ENCODE assay signal across 35 cellular contexts in genomic region chr1:88407248-88407647, GRCh38.
DNase-seq lines count a peak whose midpoint lies in the region; ATAC-seq, FAIRE-seq and TF ChIP-seq lines count a peak whose summit lies in the region.
"Had no signal": no experiment of that assay in that cellular context is flagged by ENCODE, and none has a peak within 500 bp of the region (broad histone marks: within the 10 kb centered on the region; RNA-seq: fewer than 3 reads in every experiment).

No MANE protein-coding gene starts in this region.

- H3K36me3 Mint-ChIP-seq in nephron progenitor cell (ENCODE audit: low read depth), result peaks cover 6% of the 10 kb centered on the region
- H3K36me3 Mint-ChIP-seq: CD14-positive monocyte; CD4-positive, alpha-beta memory T cell; CD4-positive, CD25-positive, alpha-beta regulatory T cell; CD8-positive, alpha-beta memory T cell; CD8-positive, alpha-beta T cell had no signal

- H3K36me3 ChIP-seq in HEK293 (ENCODE audit: control insufficient read depth in 2 of 2, insufficient read depth in 1 of 2, low read length in 2 of 2) (no peaks in the 10 kb centered on the region), K562 (ENCODE audit: control insufficient read depth, insufficient read depth, low read length) (no peaks in the 10 kb centered on the region)
- H3K36me3 ChIP-seq: BE2C; BLaER1; BLaER1 treated with 17β-estradiol and CSF1 and Interleukin-3, amounts not matched to agents 10 nM and 100 nM had no signal

- DNase-seq in K562 (ENCODE audit: extremely low read depth in 1 of 4, low spot score in 3 of 4) (no peak), nephron progenitor cell (no peak), AG08396 (ENCODE audit: low spot score) (no peak)
- no peak for DNase-seq in stimulated activated naive CD8-positive, alpha-beta T cell treated with anti-CD3 and anti-CD28 coated beads, Interleukin-15, amount 100 ng/mL, for 72 hours
- DNase-seq: 8988T; ACHN; AML-193; BE2C; C1 segment of cervical spinal cord; Caco-2; Calu3; CD4-positive, alpha-beta memory T cell; CD4-positive, alpha-beta T cell; CD4-positive, CD25-positive, alpha-beta regulatory T cell; CD8-positive, alpha-beta memory T cell; CD8-positive, alpha-beta T cell; COR-L47; DMS 273 treated with DMSO at 0.1 percent for 48 hours; DMS153; DMS53; DMS79; DMS79 treated with DMSO at 0.1 percent for 48 hours; DND-41; EL had no signal

- POLR2A ChIA-PET in HEK293 (lab: Yijun Ruan, JAX) (no interaction called here), K562 (lab: Yijun Ruan, JAX) (no interaction called here)

- in situ Hi-C loops in K562 (cut with MboI), result no loop called here

- no peaks in the 10 kb centered on the region for H3K27me3 Mint-ChIP-seq in nephron progenitor cell (ENCODE audit: low read depth, poor library complexity)
- H3K27me3 Mint-ChIP-seq in stimulated activated naive CD8-positive, alpha-beta T cell treated with anti-CD3 and anti-CD28 coated beads, Interleukin-15, amount 100 ng/mL, for 72 hours, result no peaks in the 10 kb centered on the region
- H3K27me3 Mint-ChIP-seq: B cell; CD4-positive, alpha-beta T cell; CD4-positive, CD25-positive, alpha-beta regulatory T cell; CD8-positive, alpha-beta memory T cell had no signal

- no peaks in the 10 kb centered on the region for H4K20me1 ChIP-seq in K562 (replicated peaks; ENCODE audit: control insufficient read depth, insufficient read depth, low read length)
- H4K20me1 ChIP-seq: BLaER1; BLaER1 treated with 17β-estradiol and CSF1 and Interleukin-3, amounts not matched to agents 10 nM and 100 nM had no signal

- no peak for TF ChIP-seq POLR2A in K562 (conservative IDR thresholded peaks at IDR 0.05)

- H3K4me3 Mint-ChIP-seq in nephron progenitor cell, result no peak overlapping the region
- H3K4me3 Mint-ChIP-seq in stimulated activated naive CD8-positive, alpha-beta T cell treated with anti-CD3 and anti-CD28 coated beads, Interleukin-15, amount 100 ng/mL, for 72 hours, result no peak overlapping the region
- H3K4me3 Mint-ChIP-seq: B cell; CD14-positive monocyte; CD4-positive, alpha-beta memory T cell; CD4-positive, alpha-beta T cell; CD4-positive, CD25-positive, alpha-beta regulatory T cell; CD8-positive, alpha-beta memory T cell; CD8-positive, alpha-beta T cell had no signal

- H3K9me1 ChIP-seq in K562 (ENCODE audit: control insufficient read depth, insufficient read depth, low read length), result no peaks in the 10 kb centered on the region

- no peak overlapping the region for H3K4me2 ChIP-seq in K562 (ENCODE audit: insufficient read depth, low read length)
- H3K4me2 ChIP-seq: A549; BLaER1; BLaER1 treated with 17β-estradiol and CSF1 and Interleukin-3, amounts not matched to agents 10 nM and 100 nM had no signal

- no peak for TF ChIP-seq EP300 in K562 (IDR thresholded peaks at IDR 0.05; ENCODE audit: low read length)

- TF ChIP-seq CTCF in HEK293 (tag by site-specific recombination; IDR thresholded peaks at IDR 0.05), result no peak
- TF ChIP-seq CTCF in K562 (IDR thresholded peaks at IDR 0.05 in 2 of 3, conservative IDR thresholded peaks at IDR 0.05 in 1 of 3; ENCODE audit: insufficient read depth in 2 of 3, low read depth in 1 of 3, low read length in 3 of 3), result no peak
- no peak for TF ChIP-seq CTCF in nephron progenitor cell (IDR thresholded peaks at IDR 0.05)

- CTCF ChIA-PET in HEK293 (lab: Yijun Ruan, JAX) (no interaction called here), K562 (lab: Yijun Ruan, JAX; ENCODE audit: low intra/inter-chr PET ratio) (no interaction called here)

- no peak overlapping the region for H2AFZ ChIP-seq in K562 (ENCODE audit: low read depth, low read length)

- no peaks in the 10 kb centered on the region for H3K27me3 ChIP-seq in K562 (ENCODE audit: control insufficient read depth in 2 of 2, insufficient read depth in 2 of 2, low read length in 2 of 2)
- H3K27me3 ChIP-seq: BE2C; BLaER1; BLaER1 treated with 17β-estradiol and CSF1 and Interleukin-3, amounts not matched to agents 10 nM and 100 nM had no signal

- peaks cover 10% of the 10 kb centered on the region for H3K9me3 Mint-ChIP-seq in nephron progenitor cell
- peaks cover 0 to 5% of the 10 kb centered on the region in 2 donors for H3K9me3 Mint-ChIP-seq in stimulated activated naive CD8-positive, alpha-beta T cell treated with anti-CD3 and anti-CD28 coated beads, Interleukin-15, amount 100 ng/mL, for 72 hours

- no TSS peak for BruUV-seq in K562 (replicated peaks; lab: Mats Ljungman, UMichigan)

- no peak overlapping the region for H3K27ac ChIP-seq in HEK293 (ENCODE audit: extremely low read depth, low read depth, low read length)
- H3K27ac ChIP-seq in K562 (ENCODE audit: extremely low read depth, low read depth, low read length), result no peak overlapping the region
- H3K27ac ChIP-seq: 22Rv1; A549; BLaER1; BLaER1 treated with 17β-estradiol and CSF1 and Interleukin-3, amounts not matched to agents 10 nM and 100 nM; C4-2B had no signal

- no peaks in the 10 kb centered on the region for H3K4me1 ChIP-seq in HEK293 (ENCODE audit: control insufficient read depth, insufficient read depth, low read length)
- no peaks in the 10 kb centered on the region for H3K4me1 ChIP-seq in K562 (replicated peaks in 1 of 2; ENCODE audit: control insufficient read depth in 2 of 2, insufficient read depth in 2 of 2, low read length in 2 of 2)
- H3K4me1 ChIP-seq: A549; BE2C; BLaER1; BLaER1 treated with 17β-estradiol and CSF1 and Interleukin-3, amounts not matched to agents 10 nM and 100 nM; Caco-2 had no signal

- 0% methylated on average over 3 of the region's 3 CpGs for WGBS in K562 (ENCODE audit: insufficient coverage, low coverage, missing lambda C conversion rate)

- intact Hi-C loops in K562 (cut with micrococcal nuclease), result no loop called here

- H3K4me3 ChIP-seq in HEK293 (ENCODE audit: low read depth, low read length), result no peak overlapping the region
- H3K4me3 ChIP-seq in K562, result no peak overlapping the region
- H3K4me3 ChIP-seq: A549; BLaER1; BLaER1 treated with 17β-estradiol and CSF1 and Interleukin-3, amounts not matched to agents 10 nM and 100 nM had no signal

- ATAC-seq in K562, result no peak
- ATAC-seq in stimulated activated naive CD8-positive, alpha-beta T cell treated with anti-CD3 and anti-CD28 coated beads, Interleukin-15, amount 100 ng/mL, for 72 hours, result no peak
- no peak for ATAC-seq in HG02798 (IDR thresholded peaks at IDR 0.05; ENCODE audit: poor library complexity, unreplicated experiment)
- ATAC-seq: A549; CD8-positive, alpha-beta T cell had no signal

- H3K9me3 ChIP-seq in HEK293 (ENCODE audit: control insufficient read depth, insufficient read depth, low read depth, low read length) (no peaks in the 10 kb centered on the region), K562 (replicated peaks; ENCODE audit: control insufficient read depth, insufficient read depth, low read depth, low read length) (no peaks in the 10 kb centered on the region)
- H3K9me3 ChIP-seq: A549, BE2C, BLaER1, Caco-2 had no signal

- no peak for FAIRE-seq in K562 (lab: Jason Lieb, UNC)
- FAIRE-seq: A204.1, A549, D721Med had no signal

- H3K79me2 ChIP-seq in K562 (ENCODE audit: control insufficient read depth, insufficient read depth, low read length), result no peaks in the 10 kb centered on the region

- peak overlapping the region; percentile 26 for H3K27ac Mint-ChIP-seq in nephron progenitor cell
- no peak overlapping the region for H3K27ac Mint-ChIP-seq in stimulated activated naive CD8-positive, alpha-beta T cell treated with anti-CD3 and anti-CD28 coated beads, Interleukin-15, amount 100 ng/mL, for 72 hours
- H3K27ac Mint-ChIP-seq: B cell; CD14-positive monocyte; CD4-positive, alpha-beta memory T cell; CD4-positive, alpha-beta T cell; CD4-positive, CD25-positive, alpha-beta regulatory T cell; CD8-positive, alpha-beta memory T cell; CD8-positive, alpha-beta T cell had no signal

- no peak overlapping the region for H3K9ac ChIP-seq in K562 (ENCODE audit: insufficient read depth in 1 of 2, low read depth in 2 of 2, low read length in 2 of 2)
- H3K9ac ChIP-seq: BLaER1; BLaER1 treated with 17β-estradiol and CSF1 and Interleukin-3, amounts not matched to agents 10 nM and 100 nM had no signal

- no peak for TF ChIP-seq RAD21 in K562 (CRISPR knock-in tag; conservative IDR thresholded peaks at IDR 0.05 in 1 of 2, IDR thresholded peaks at IDR 0.05 in 1 of 2)

- H3K4me1 Mint-ChIP-seq in nephron progenitor cell, result peaks cover 3% of the 10 kb centered on the region
- H3K4me1 Mint-ChIP-seq in stimulated activated naive CD8-positive, alpha-beta T cell treated with anti-CD3 and anti-CD28 coated beads, Interleukin-15, amount 100 ng/mL, for 72 hours, result no peaks in the 10 kb centered on the region
- H3K4me1 Mint-ChIP-seq: B cell; CD14-positive monocyte; CD4-positive, alpha-beta memory T cell; CD4-positive, CD25-positive, alpha-beta regulatory T cell; CD8-positive, alpha-beta memory T cell had no signal

TF ChIP-seq in HEK293, 187 proteins besides CTCF, POLR2A, EP300 and RAD21:
- TF ChIP-seq ZFHX2 (tag by site-specific recombination; conservative IDR thresholded peaks at IDR 0.05), result no peak
- TF ChIP-seq ZNF580 (tag by site-specific recombination; IDR thresholded peaks at IDR 0.05), result no peak
- TF ChIP-seq ZNF707 (tag by site-specific recombination; IDR thresholded peaks at IDR 0.05), result peak; percentile 77
- TF ChIP-seq KLF8 (tag by site-specific recombination; IDR thresholded peaks at IDR 0.05), result no peak

TF ChIP-seq in K562, 482 proteins besides CTCF, POLR2A, EP300 and RAD21:
- TF ChIP-seq GTF3C2 (IDR thresholded peaks at IDR 0.05; ENCODE audit: borderline replicate concordance, extremely low read depth, insufficient read length) (no peak), ZNF707 (CRISPR knock-in tag; conservative IDR thresholded peaks at IDR 0.05) (peak; percentile 71; the same call in 1 of the 2 replicates), FOXJ2 (tag; IDR thresholded peaks at IDR 0.05) (no peak)

Comparison
In these comparisons a context has a peak if more than half of its experiments do, and no peak if none do; other contexts are left out.
1. Of the 44 proteins assayed by ChIP-seq in both K562 and HEK293: peak only in K562: none; only in HEK293: none; in both: ZNF707; in neither: 43.